ENCODE assay signal across 19 cellular contexts in genomic region chr9:95315108-95315746, GRCh38. TPM values are rescaled to one million over a fixed set of nuclear protein-coding genes. Genes with fewer than 3 reads are reported as not detected.
DNase-seq lines count a peak whose midpoint lies in the region; TF ChIP-seq lines count a peak whose summit lies in the region.
"Had no signal": no experiment of that assay in that cellular context is flagged by ENCODE, and none has a peak within 500 bp of the region (broad histone marks: within the 10 kb centered on the region; RNA-seq: fewer than 3 reads in every experiment).

No MANE protein-coding gene starts in this region.

- H3K9me3 ChIP-seq in BE2C (no peaks in the 10 kb centered on the region), DOHH2 (ENCODE audit: control insufficient read depth, insufficient read depth, low read length) (no peaks in the 10 kb centered on the region), fibroblast of lung (ENCODE audit: control insufficient read depth, insufficient read depth, low read depth, low read length) (no peaks in the 10 kb centered on the region), smooth muscle cell (replicated peaks; ENCODE audit: low read depth) (no peaks in the 10 kb centered on the region)
- H3K9me3 ChIP-seq: suprapubic skin had no signal

- peak overlapping the region; percentile 76 for H3K4me2 ChIP-seq in DOHH2 (ENCODE audit: low read length)
- H3K4me2 ChIP-seq in fibroblast of lung (ENCODE audit: extremely low read depth, insufficient read depth, low read length): peak overlapping the region; percentile 90
- H3K4me2 ChIP-seq in smooth muscle cell: no peak overlapping the region

- DNase-seq in BE2C (no peak), OCI-M1 (lab: John Stamatoyannopoulos, UW) (peak; percentile 16), fibroblast of lung (ENCODE audit: low read depth in 2 of 2) (no peak), chondrocyte (ENCODE audit: low spot score) (no peak), CD14-positive monocyte (ENCODE audit: low spot score) (no peak), smooth muscle cell (lab: John Stamatoyannopoulos, UW; ENCODE audit: unreplicated experiment) (no peak)
- DNase-seq in activated CD4-positive, alpha-beta T cell treated with anti-CD3 and anti-CD28 coated beads, Interleukin-2, amount 50 U/mL, for 48 hours: no peak
- DNase-seq: activated CD4-positive, alpha-beta memory T cell treated with anti-CD3 and anti-CD28 coated beads for 36 hours; activated naive CD4-positive, alpha-beta T cell treated with anti-CD3 and anti-CD28 coated beads, Interleukin-2, amount 50 U/mL, for 16 hours; activated T-cell treated with anti-CD3 and anti-CD28 coated beads, Interleukin-2, amount 50 U/mL, for 1 hour; brain microvascular endothelial cell; cortex of kidney; foreskin keratinocyte; NCI-H1048; NCI-H2107; NCI-H526 treated with DMSO at 0.1 percent for 48 hours had no signal

- H4K20me1 ChIP-seq in DOHH2 (ENCODE audit: control insufficient read depth, insufficient read depth, low read depth, low read length) (no peaks in the 10 kb centered on the region), fibroblast of lung (ENCODE audit: control insufficient read depth, extremely low read depth, insufficient read depth, low read length) (no peaks in the 10 kb centered on the region), smooth muscle cell (ENCODE audit: low read depth) (no peaks in the 10 kb centered on the region)

- H2AFZ ChIP-seq in fibroblast of lung (ENCODE audit: low read length): no peak overlapping the region
- H2AFZ ChIP-seq in smooth muscle cell (ENCODE audit: low read depth): no peak overlapping the region

- TF ChIP-seq CTCF in BE2C (IDR thresholded peaks at IDR 0.05; ENCODE audit: low read depth, low read length): no peak
- no peak for TF ChIP-seq CTCF in DOHH2 (IDR thresholded peaks at IDR 0.05; ENCODE audit: low read depth, low read length, poor library complexity, severe bottlenecking)
- no peak for TF ChIP-seq CTCF in fibroblast of lung (conservative IDR thresholded peaks at IDR 0.05 in 1 of 2, IDR thresholded peaks at IDR 0.05 in 1 of 2; ENCODE audit: low read depth in 1 of 2, low read length in 2 of 2)
- TF ChIP-seq CTCF in chondrocyte (IDR thresholded peaks at IDR 0.05): no peak
- no peak for TF ChIP-seq CTCF in CD14-positive monocyte (IDR thresholded peaks at IDR 0.05)
- no peak for TF ChIP-seq CTCF in smooth muscle cell (IDR thresholded peaks at IDR 0.05; ENCODE audit: borderline replicate concordance, insufficient read depth, poor library complexity, severe bottlenecking)

- H3K4me3 ChIP-seq in BE2C (ENCODE audit: low read depth, low read length): peak overlapping the region; percentile 79; the same call in 1 of the 2 replicates
- peak overlapping the region; percentile 93 for H3K4me3 ChIP-seq in DOHH2 (ENCODE audit: low read length)
- peak overlapping the region in 1 of 4 experiments; percentile 6 for H3K4me3 ChIP-seq in fibroblast of lung (replicated peaks in 1 of 4; ENCODE audit: control extremely low read depth in 1 of 4, insufficient read depth in 1 of 4, low read depth in 3 of 4, low read length in 4 of 4)
- no peak overlapping the region for H3K4me3 ChIP-seq in smooth muscle cell
- H3K4me3 ChIP-seq: suprapubic skin had no signal

- WGBS in smooth muscle cell (ENCODE audit: low lambda C conversion rate): 92% methylated on average over 12 of the region's 12 CpGs

- H3K27ac Mint-ChIP-seq in chondrocyte (ENCODE audit: unreplicated experiment): no peak overlapping the region
- H3K27ac Mint-ChIP-seq in CD14-positive monocyte: no peak overlapping the region
- H3K27ac Mint-ChIP-seq: activated CD4-positive, alpha-beta memory T cell treated with anti-CD3 and anti-CD28 coated beads for 36 hours had no signal

- H3K9me3 Mint-ChIP-seq in chondrocyte (ENCODE audit: low read depth): no peaks in the 10 kb centered on the region
- H3K9me3 Mint-ChIP-seq in CD14-positive monocyte: peaks cover 0 to 2% (median 0%) of the 10 kb centered on the region in 7 donors
- H3K9me3 Mint-ChIP-seq: activated CD4-positive, alpha-beta memory T cell treated with anti-CD3 and anti-CD28 coated beads for 36 hours; mesothelial cell of epicardium had no signal

- 0 out of 2 replicates have a peak, but pooled peaks cover 6% of the 10 kb centered on the region for H3F3A ChIP-seq in DOHH2 (ENCODE audit: control insufficient read depth, insufficient read depth)
- H3F3A ChIP-seq in smooth muscle cell (ENCODE audit: low read depth): peaks cover 9% of the 10 kb centered on the region

- H3K27me3 Mint-ChIP-seq in chondrocyte (ENCODE audit: low read depth): no peaks in the 10 kb centered on the region
- H3K27me3 Mint-ChIP-seq in CD14-positive monocyte (ENCODE audit: low read depth in 3 of 3): peaks cover 12 to 22% (median 20%) of the 10 kb centered on the region in 3 donors
- H3K27me3 Mint-ChIP-seq: activated CD4-positive, alpha-beta memory T cell treated with anti-CD3 and anti-CD28 coated beads for 36 hours had no signal

- H3K4me3 Mint-ChIP-seq in chondrocyte (ENCODE audit: unreplicated experiment): no peak overlapping the region
- H3K4me3 Mint-ChIP-seq in CD14-positive monocyte: no peak overlapping the region

- intact Hi-C loops in CD14-positive monocyte (cut with micrococcal nuclease): no loop called here

- peaks cover 22% of the 10 kb centered on the region for H3K4me1 Mint-ChIP-seq in chondrocyte (ENCODE audit: low read depth)
- H3K4me1 Mint-ChIP-seq in CD14-positive monocyte: peaks cover 34% of the 10 kb centered on the region

- H3K9ac ChIP-seq in fibroblast of lung (ENCODE audit: insufficient read depth, low read length) (no peak overlapping the region), smooth muscle cell (ENCODE audit: low read depth) (no peak overlapping the region)

- H3K36me3 ChIP-seq in BE2C (no peaks in the 10 kb centered on the region), DOHH2 (ENCODE audit: control insufficient read depth, low read length) (peaks cover 3% of the 10 kb centered on the region; the same call in 1 of the 2 replicates), fibroblast of lung (ENCODE audit: control insufficient read depth, insufficient read depth, low read length) (no peaks in the 10 kb centered on the region), smooth muscle cell (ENCODE audit: low read depth) (no peaks in the 10 kb centered on the region)
- H3K36me3 ChIP-seq: brain microvascular endothelial cell, suprapubic skin had no signal

- H3K9me2 ChIP-seq in DOHH2 (replicated peaks; ENCODE audit: control insufficient read depth, low read length): no peaks in the 10 kb centered on the region

- H3K27ac ChIP-seq in DOHH2 (ENCODE audit: low read depth, low read length) (no peak overlapping the region), fibroblast of lung (ENCODE audit: insufficient read depth, low read length) (no peak overlapping the region), smooth muscle cell (ENCODE audit: low read depth) (no peak overlapping the region)
- H3K27ac ChIP-seq: brain microvascular endothelial cell, foreskin keratinocyte, suprapubic skin had no signal

- H3K27me3 ChIP-seq in BE2C (no peaks in the 10 kb centered on the region), DOHH2 (ENCODE audit: control insufficient read depth, low read length) (no peaks in the 10 kb centered on the region), fibroblast of lung (ENCODE audit: control insufficient read depth, insufficient read depth, low read length) (no peaks in the 10 kb centered on the region), smooth muscle cell (ENCODE audit: low read depth) (no peaks in the 10 kb centered on the region)
- H3K27me3 ChIP-seq: brain microvascular endothelial cell, foreskin keratinocyte, suprapubic skin had no signal

- H3K36me3 Mint-ChIP-seq in chondrocyte (ENCODE audit: low read depth) (no peaks in the 10 kb centered on the region), CD14-positive monocyte (peaks cover 0 to 1% of the 10 kb centered on the region in 2 donors)
- H3K36me3 Mint-ChIP-seq: activated CD4-positive, alpha-beta memory T cell treated with anti-CD3 and anti-CD28 coated beads for 36 hours; mesothelial cell of epicardium had no signal

- peaks cover 60% of the 10 kb centered on the region for H3K79me2 ChIP-seq in DOHH2 (ENCODE audit: control insufficient read depth, low read length)
- H3K79me2 ChIP-seq in fibroblast of lung (ENCODE audit: control insufficient read depth, insufficient read depth, low read length): peaks cover 14% of the 10 kb centered on the region
- peaks cover 18% of the 10 kb centered on the region for H3K79me2 ChIP-seq in smooth muscle cell (ENCODE audit: low read depth)

- H3K4me1 ChIP-seq in BE2C: no peaks in the 10 kb centered on the region
- H3K4me1 ChIP-seq in DOHH2 (ENCODE audit: control insufficient read depth, low read length): peaks cover 51% of the 10 kb centered on the region
- peaks cover 3% of the 10 kb centered on the region for H3K4me1 ChIP-seq in fibroblast of lung (ENCODE audit: control insufficient read depth, extremely low read depth, insufficient read depth, low read length)
- peaks cover 16% of the 10 kb centered on the region for H3K4me1 ChIP-seq in smooth muscle cell (ENCODE audit: low read depth)

RNA-seq across cellular contexts. Expression of gene FANCC, which starts 2.3 kb away (rescaled TPM):
- polyA plus RNA-seq in BE2C (2012; ENCODE audit: insufficient read depth, insufficient read length, low read depth): 10.3 TPM
- total RNA-seq in fibroblast of lung: 7.4 and 8.9 TPM in 2 replicates
- polyA plus RNA-seq in fibroblast of lung: 9.0 and 9.2 TPM in 2 replicates
- 4.8 and 6.5 TPM in 2 replicates for polyA plus RNA-seq in fibroblast of lung (2012)
- 9.6 and 19.2 TPM in 2 replicates for polyA minus RNA-seq in fibroblast of lung (ENCODE audit: low replicate concordance)
- total RNA-seq in chondrocyte: 9.3 to 14.7 TPM (median 10.3 TPM) in 3 replicates
- 1 to 10 TPM; 1.2 to 2.2 TPM for polyA plus RNA-seq in CD14-positive monocyte
- 7.9 and 11.2 TPM in 2 replicates for total RNA-seq in smooth muscle cell
- 9.5 and 11.0 TPM in 2 replicates for polyA plus RNA-seq in smooth muscle cell
